ENCODE assay signal across 1 cellular context in the genomic region with DNA sequence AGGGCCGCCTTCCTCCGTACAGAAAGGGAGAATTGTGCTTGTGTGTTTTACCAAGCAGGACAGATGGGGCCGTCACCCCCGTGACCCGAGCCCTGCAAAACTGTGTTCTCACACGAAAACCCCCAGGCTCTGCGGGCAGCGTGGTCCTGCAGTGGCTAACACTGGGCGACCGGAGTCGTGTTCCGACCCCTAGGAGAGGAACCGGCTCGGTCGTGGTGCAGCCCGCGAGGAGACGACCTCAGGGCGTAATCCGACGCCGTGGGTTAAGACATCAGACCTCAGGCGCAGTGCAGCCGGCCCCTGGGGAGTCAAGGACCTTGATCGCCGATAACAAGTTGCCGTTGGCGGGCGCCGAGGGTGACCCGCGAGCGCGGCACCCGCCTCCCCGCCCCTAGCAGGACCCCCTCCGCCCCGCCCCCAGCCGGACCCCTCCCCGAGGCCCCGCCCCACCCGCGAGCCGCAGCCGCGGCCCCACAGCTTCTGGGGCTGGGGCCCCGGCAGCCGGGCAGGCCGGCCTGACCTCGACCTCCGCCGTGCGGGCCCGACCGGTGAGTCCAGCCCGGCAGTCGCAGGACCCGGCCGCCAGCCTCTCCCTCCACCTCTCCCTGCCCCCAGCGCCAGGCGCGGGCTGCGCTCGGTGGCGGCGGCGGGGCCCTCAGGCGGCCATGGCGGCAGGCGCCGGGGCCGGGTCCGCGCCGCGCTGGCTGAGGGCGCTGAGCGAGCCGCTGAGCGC.
A peak's percentile ranks its signal among the peaks of the same experiment; 100 is the strongest.
TF ChIP-seq lines count a peak whose summit lies in the region.

A gene (plus strand): TSS at position 444 of the 733 bp plus-strand sequence. CDS start 222 bp downstream, at position 666.

TF ChIP-seq in K562, 482 proteins besides CTCF, POLR2A, EP300 and RAD21 (continued from another document):
- TF ChIP-seq, protein P1, sequence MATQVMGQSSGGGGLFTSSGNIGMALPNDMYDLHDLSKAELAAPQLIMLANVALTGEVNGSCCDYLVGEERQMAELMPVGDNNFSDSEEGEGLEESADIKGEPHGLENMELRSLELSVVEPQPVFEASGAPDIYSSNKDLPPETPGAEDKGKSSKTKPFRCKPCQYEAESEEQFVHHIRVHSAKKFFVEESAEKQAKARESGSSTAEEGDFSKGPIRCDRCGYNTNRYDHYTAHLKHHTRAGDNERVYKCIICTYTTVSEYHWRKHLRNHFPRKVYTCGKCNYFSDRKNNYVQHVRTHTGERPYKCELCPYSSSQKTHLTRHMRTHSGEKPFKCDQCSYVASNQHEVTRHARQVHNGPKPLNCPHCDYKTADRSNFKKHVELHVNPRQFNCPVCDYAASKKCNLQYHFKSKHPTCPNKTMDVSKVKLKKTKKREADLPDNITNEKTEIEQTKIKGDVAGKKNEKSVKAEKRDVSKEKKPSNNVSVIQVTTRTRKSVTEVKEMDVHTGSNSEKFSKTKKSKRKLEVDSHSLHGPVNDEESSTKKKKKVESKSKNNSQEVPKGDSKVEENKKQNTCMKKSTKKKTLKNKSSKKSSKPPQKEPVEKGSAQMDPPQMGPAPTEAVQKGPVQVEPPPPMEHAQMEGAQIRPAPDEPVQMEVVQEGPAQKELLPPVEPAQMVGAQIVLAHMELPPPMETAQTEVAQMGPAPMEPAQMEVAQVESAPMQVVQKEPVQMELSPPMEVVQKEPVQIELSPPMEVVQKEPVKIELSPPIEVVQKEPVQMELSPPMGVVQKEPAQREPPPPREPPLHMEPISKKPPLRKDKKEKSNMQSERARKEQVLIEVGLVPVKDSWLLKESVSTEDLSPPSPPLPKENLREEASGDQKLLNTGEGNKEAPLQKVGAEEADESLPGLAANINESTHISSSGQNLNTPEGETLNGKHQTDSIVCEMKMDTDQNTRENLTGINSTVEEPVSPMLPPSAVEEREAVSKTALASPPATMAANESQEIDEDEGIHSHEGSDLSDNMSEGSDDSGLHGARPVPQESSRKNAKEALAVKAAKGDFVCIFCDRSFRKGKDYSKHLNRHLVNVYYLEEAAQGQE (CRISPR knock-in tag; IDR thresholded peaks at IDR 0.05; ENCODE audit: low read depth) = 0 out of 2 replicates have a peak, but pooled peaks have one; percentile 58
- TF ChIP-seq, protein P2, sequence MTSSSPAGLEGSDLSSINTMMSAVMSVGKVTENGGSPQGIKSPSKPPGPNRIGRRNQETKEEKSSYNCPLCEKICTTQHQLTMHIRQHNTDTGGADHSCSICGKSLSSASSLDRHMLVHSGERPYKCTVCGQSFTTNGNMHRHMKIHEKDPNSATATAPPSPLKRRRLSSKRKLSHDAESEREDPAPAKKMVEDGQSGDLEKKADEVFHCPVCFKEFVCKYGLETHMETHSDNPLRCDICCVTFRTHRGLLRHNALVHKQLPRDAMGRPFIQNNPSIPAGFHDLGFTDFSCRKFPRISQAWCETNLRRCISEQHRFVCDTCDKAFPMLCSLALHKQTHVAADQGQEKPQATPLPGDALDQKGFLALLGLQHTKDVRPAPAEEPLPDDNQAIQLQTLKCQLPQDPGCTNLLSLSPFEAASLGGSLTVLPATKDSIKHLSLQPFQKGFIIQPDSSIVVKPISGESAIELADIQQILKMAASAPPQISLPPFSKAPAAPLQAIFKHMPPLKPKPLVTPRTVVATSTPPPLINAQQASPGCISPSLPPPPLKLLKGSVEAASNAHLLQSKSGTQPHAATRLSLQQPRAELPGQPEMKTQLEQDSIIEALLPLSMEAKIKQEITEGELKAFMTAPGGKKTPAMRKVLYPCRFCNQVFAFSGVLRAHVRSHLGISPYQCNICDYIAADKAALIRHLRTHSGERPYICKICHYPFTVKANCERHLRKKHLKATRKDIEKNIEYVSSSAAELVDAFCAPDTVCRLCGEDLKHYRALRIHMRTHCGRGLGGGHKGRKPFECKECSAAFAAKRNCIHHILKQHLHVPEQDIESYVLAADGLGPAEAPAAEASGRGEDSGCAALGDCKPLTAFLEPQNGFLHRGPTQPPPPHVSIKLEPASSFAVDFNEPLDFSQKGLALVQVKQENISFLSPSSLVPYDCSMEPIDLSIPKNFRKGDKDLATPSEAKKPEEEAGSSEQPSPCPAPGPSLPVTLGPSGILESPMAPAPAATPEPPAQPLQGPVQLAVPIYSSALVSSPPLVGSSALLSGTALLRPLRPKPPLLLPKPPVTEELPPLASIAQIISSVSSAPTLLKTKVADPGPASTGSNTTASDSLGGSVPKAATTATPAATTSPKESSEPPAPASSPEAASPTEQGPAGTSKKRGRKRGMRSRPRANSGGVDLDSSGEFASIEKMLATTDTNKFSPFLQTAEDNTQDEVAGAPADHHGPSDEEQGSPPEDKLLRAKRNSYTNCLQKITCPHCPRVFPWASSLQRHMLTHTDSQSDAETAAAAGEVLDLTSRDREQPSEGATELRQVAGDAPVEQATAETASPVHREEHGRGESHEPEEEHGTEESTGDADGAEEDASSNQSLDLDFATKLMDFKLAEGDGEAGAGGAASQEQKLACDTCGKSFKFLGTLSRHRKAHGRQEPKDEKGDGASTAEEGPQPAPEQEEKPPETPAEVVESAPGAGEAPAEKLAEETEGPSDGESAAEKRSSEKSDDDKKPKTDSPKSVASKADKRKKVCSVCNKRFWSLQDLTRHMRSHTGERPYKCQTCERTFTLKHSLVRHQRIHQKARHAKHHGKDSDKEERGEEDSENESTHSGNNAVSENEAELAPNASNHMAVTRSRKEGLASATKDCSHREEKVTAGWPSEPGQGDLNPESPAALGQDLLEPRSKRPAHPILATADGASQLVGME (CRISPR knock-in tag; IDR thresholded peaks at IDR 0.05) = no peak; the same call in 1 of the 2 replicates
- TF ChIP-seq NONO (IDR thresholded peaks at IDR 0.05; ENCODE audit: low read depth in 2 of 2, low read length in 1 of 2) (peak; percentile 36 to 37; a peak in 1 of 4 replicates), TOE1 (IDR thresholded peaks at IDR 0.05; ENCODE audit: borderline replicate concordance) (peak; percentile 31; the same call in 1 of the 2 replicates), TOE1 (CRISPR knock-in tag; IDR thresholded peaks at IDR 0.05; ENCODE audit: borderline replicate concordance, low read depth) (no peak), XRCC5 (IDR thresholded peaks at IDR 0.05; ENCODE audit: low read depth, low read length) (no peak), ZBTB8A (IDR thresholded peaks at IDR 0.05; ENCODE audit: partially characterized antibody) (no peak), HMG20B (CRISPR knock-in tag; IDR thresholded peaks at IDR 0.05) (no peak), JUND (IDR thresholded peaks at IDR 0.05; ENCODE audit: borderline replicate concordance, low read depth, low read length) (peak; percentile 42; the same call in 1 of the 2 replicates), JUND (tag; IDR thresholded peaks at IDR 0.05; ENCODE audit: borderline replicate concordance, low read depth, low read length) (no peak; the same call in 2 of the 3 replicates), RUNX1 (IDR thresholded peaks at IDR 0.05; ENCODE audit: low read depth) (0 out of 2 replicates have a peak, but pooled peaks have one; percentile 13), MAZ (CRISPR knock-in tag; conservative IDR thresholded peaks at IDR 0.05 in 1 of 2, IDR thresholded peaks at IDR 0.05 in 1 of 2) (peak; percentile 53 to 61; a peak in 1 of 4 replicates), ZNF586 (CRISPR knock-in tag; conservative IDR thresholded peaks at IDR 0.05) (no peak; the same call in 1 of the 2 replicates), KDM5B (IDR thresholded peaks at IDR 0.05; ENCODE audit: insufficient replicate concordance, low read depth, low read length) (peak; percentile 75), PHF8 (IDR thresholded peaks at IDR 0.05; ENCODE audit: borderline replicate concordance, low read length) (peak; percentile 81)
- TF ChIP-seq, protein P3, sequence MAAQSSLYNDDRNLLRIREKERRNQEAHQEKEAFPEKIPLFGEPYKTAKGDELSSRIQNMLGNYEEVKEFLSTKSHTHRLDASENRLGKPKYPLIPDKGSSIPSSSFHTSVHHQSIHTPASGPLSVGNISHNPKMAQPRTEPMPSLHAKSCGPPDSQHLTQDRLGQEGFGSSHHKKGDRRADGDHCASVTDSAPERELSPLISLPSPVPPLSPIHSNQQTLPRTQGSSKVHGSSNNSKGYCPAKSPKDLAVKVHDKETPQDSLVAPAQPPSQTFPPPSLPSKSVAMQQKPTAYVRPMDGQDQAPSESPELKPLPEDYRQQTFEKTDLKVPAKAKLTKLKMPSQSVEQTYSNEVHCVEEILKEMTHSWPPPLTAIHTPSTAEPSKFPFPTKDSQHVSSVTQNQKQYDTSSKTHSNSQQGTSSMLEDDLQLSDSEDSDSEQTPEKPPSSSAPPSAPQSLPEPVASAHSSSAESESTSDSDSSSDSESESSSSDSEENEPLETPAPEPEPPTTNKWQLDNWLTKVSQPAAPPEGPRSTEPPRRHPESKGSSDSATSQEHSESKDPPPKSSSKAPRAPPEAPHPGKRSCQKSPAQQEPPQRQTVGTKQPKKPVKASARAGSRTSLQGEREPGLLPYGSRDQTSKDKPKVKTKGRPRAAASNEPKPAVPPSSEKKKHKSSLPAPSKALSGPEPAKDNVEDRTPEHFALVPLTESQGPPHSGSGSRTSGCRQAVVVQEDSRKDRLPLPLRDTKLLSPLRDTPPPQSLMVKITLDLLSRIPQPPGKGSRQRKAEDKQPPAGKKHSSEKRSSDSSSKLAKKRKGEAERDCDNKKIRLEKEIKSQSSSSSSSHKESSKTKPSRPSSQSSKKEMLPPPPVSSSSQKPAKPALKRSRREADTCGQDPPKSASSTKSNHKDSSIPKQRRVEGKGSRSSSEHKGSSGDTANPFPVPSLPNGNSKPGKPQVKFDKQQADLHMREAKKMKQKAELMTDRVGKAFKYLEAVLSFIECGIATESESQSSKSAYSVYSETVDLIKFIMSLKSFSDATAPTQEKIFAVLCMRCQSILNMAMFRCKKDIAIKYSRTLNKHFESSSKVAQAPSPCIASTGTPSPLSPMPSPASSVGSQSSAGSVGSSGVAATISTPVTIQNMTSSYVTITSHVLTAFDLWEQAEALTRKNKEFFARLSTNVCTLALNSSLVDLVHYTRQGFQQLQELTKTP (IDR thresholded peaks at IDR 0.05; ENCODE audit: low read depth in 1 of 2, partially characterized antibody in 2 of 2) = peak in 1 of 2 experiments; percentile 61
- TF ChIP-seq, protein P4, sequence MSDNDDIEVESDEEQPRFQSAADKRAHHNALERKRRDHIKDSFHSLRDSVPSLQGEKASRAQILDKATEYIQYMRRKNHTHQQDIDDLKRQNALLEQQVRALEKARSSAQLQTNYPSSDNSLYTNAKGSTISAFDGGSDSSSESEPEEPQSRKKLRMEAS (CRISPR knock-in tag; IDR thresholded peaks at IDR 0.05) = no peak
TF ChIP-seq in K562: peak in this region for 74.
